Comparison of ENCODE assay signal across 1 cellular context in genomic region chr7:129502708-129503685, GRCh38.
TF ChIP-seq lines count a peak whose summit lies in the region.

No MANE protein-coding gene starts in this region.

TF ChIP-seq in K562, 482 proteins besides CTCF, POLR2A, EP300 and RAD21 (continued from another document):
- TF ChIP-seq ARID4B (CRISPR knock-in tag; IDR thresholded peaks at IDR 0.05): no peak
- no peak for TF ChIP-seq ZMIZ1 (IDR thresholded peaks at IDR 0.05; ENCODE audit: low read depth in 2 of 2, low read length in 2 of 2)
- no peak for TF ChIP-seq NFIX (CRISPR knock-in tag; IDR thresholded peaks at IDR 0.05; ENCODE audit: low read depth)
- TF ChIP-seq SPI1 (IDR thresholded peaks at IDR 0.05; ENCODE audit: borderline replicate concordance, low read depth, low read length): no peak
- no peak for TF ChIP-seq NCOA6 (IDR thresholded peaks at IDR 0.05)
- no peak for TF ChIP-seq MYNN (IDR thresholded peaks at IDR 0.05)
- no peak for TF ChIP-seq MYNN (CRISPR knock-in tag; IDR thresholded peaks at IDR 0.05)
- no peak for TF ChIP-seq PML (IDR thresholded peaks at IDR 0.05; ENCODE audit: low read length)
- TF ChIP-seq ZC3H4 (CRISPR knock-in tag; IDR thresholded peaks at IDR 0.05; ENCODE audit: borderline replicate concordance): 0 out of 2 replicates have a peak, but pooled peaks have one; percentile 61
- no peak for TF ChIP-seq PHF8 (IDR thresholded peaks at IDR 0.05; ENCODE audit: borderline replicate concordance, low read length)
- no peak for TF ChIP-seq KLF13 (tag; IDR thresholded peaks at IDR 0.05; ENCODE audit: borderline replicate concordance, low read depth)
- no peak for TF ChIP-seq BCL6 (CRISPR knock-in tag; IDR thresholded peaks at IDR 0.05)
- TF ChIP-seq PCBP1 (IDR thresholded peaks at IDR 0.05; ENCODE audit: low read depth, low read length, poor library complexity, severe bottlenecking): peak; percentile 73
- peak; percentile 26; the same call in 1 of the 2 replicates for TF ChIP-seq USF1 (CRISPR knock-in tag; IDR thresholded peaks at IDR 0.05)
- TF ChIP-seq SNRNP70 (optimal IDR thresholded peaks at IDR 0.05; ENCODE audit: low read depth, low read length): no peak
- TF ChIP-seq ZC3H11A (IDR thresholded peaks at IDR 0.05; ENCODE audit: low read depth, low read length): no peak
- 0 out of 2 replicates have a peak, but pooled peaks have one; percentile 78 for TF ChIP-seq MED1 (CRISPR knock-in tag; IDR thresholded peaks at IDR 0.05; ENCODE audit: borderline replicate concordance)
- TF ChIP-seq E2F6 (IDR thresholded peaks at IDR 0.05; ENCODE audit: borderline replicate concordance in 1 of 2, extremely low read depth in 1 of 2, insufficient read depth in 1 of 2, insufficient read length in 1 of 2, low read depth in 1 of 2, low read length in 1 of 2, poor library complexity in 1 of 2, severe bottlenecking in 1 of 2): no peak
- TF ChIP-seq SAFB (IDR thresholded peaks at IDR 0.05; ENCODE audit: borderline replicate concordance, low read depth, low read length): no peak
- no peak for TF ChIP-seq ZNF696 (CRISPR knock-in tag; conservative IDR thresholded peaks at IDR 0.05)
- TF ChIP-seq RBFOX2 (IDR thresholded peaks at IDR 0.05; ENCODE audit: low read depth, low read length): peak; percentile 17; the same call in 1 of the 2 replicates
- TF ChIP-seq CREB1 (IDR thresholded peaks at IDR 0.05): no peak
- TF ChIP-seq CREB1 (CRISPR knock-in tag; IDR thresholded peaks at IDR 0.05): no peak
